Comparison of ENCODE assay signal across 8 cellular contexts in genomic region chr12:45730116-45730841, GRCh38. TPM values are rescaled to one million over a fixed set of nuclear protein-coding genes. Genes with fewer than 3 reads are reported as not detected.
A peak's percentile ranks its signal among the peaks of the same experiment; 100 is the strongest.
DNase-seq lines count a peak whose midpoint lies in the region; ATAC-seq lines count a peak whose summit lies in the region.

No MANE protein-coding gene starts in this region.

- intact Hi-C loops in aorta (cut with DNase I), result loop anchor here in 1 of 2 donors (5.0 kb wide), 1 partner anchor 188 kb away; no protein-coding TSS in a partner anchor

- H3K9me3 ChIP-seq in aorta (ENCODE audit: control insufficient read depth, low read length), result no peaks in the 10 kb centered on the region

- H3K9ac ChIP-seq in rectal smooth muscle tissue (ENCODE audit: low read length), result peak overlapping the region; percentile 98

- H3K36me3 ChIP-seq in rectal smooth muscle tissue (ENCODE audit: control insufficient read depth, insufficient read depth, low read length) (no peaks in the 10 kb centered on the region), aorta (ENCODE audit: control insufficient read depth in 1 of 2, insufficient read depth in 2 of 2, low read length in 1 of 2) (no peaks in the 10 kb centered on the region)

- no peaks in the 10 kb centered on the region for H3K27me3 Mint-ChIP-seq in T-helper 1 cell treated with Interleukin-12 subunit alpha and Interleukin-12 subunit beta and Interleukin-4 antibody, amounts not matched to agents 30 μg/mL and 1 μg/mL, for 36 hours (ENCODE audit: low read depth)

- H3K27ac Mint-ChIP-seq in T-helper 1 cell treated with Interleukin-12 subunit alpha and Interleukin-12 subunit beta and Interleukin-4 antibody, amounts not matched to agents 30 μg/mL and 1 μg/mL, for 36 hours, result peak overlapping the region; percentile 96

- no peaks in the 10 kb centered on the region for H3K27me3 ChIP-seq in rectal smooth muscle tissue (ENCODE audit: control insufficient read depth, insufficient read depth, low read length)
- no peaks in the 10 kb centered on the region for H3K27me3 ChIP-seq in aorta (ENCODE audit: control insufficient read depth in 1 of 2, insufficient read depth in 2 of 2, low read length in 1 of 2)

- H3K9me3 Mint-ChIP-seq in T-helper 1 cell treated with Interleukin-12 subunit alpha and Interleukin-12 subunit beta and Interleukin-4 antibody, amounts not matched to agents 30 μg/mL and 1 μg/mL, for 36 hours, result no peaks in the 10 kb centered on the region

- no peak for ATAC-seq in aorta (ENCODE audit: low FRiP score)
- no peak for ATAC-seq in GM21526 (IDR thresholded peaks at IDR 0.05; ENCODE audit: low FRiP score, unreplicated experiment)

- H3K4me3 Mint-ChIP-seq in T-helper 1 cell treated with Interleukin-12 subunit alpha and Interleukin-12 subunit beta and Interleukin-4 antibody, amounts not matched to agents 30 μg/mL and 1 μg/mL, for 36 hours, result peak overlapping the region; percentile 93

- H3K4me1 ChIP-seq in rectal smooth muscle tissue (ENCODE audit: control insufficient read depth, insufficient read depth, low read length) (peaks cover 18% of the 10 kb centered on the region), aorta (ENCODE audit: control insufficient read depth in 1 of 2, insufficient read depth in 2 of 2, low read length in 2 of 2) (no peaks in the 10 kb centered on the region)

- peaks cover 27% of the 10 kb centered on the region for H3K36me3 Mint-ChIP-seq in T-helper 1 cell treated with Interleukin-12 subunit alpha and Interleukin-12 subunit beta and Interleukin-4 antibody, amounts not matched to agents 30 μg/mL and 1 μg/mL, for 36 hours (ENCODE audit: low read depth)

- DNase-seq in DMS79 treated with DMSO at 0.1 percent for 48 hours (lab: John Stamatoyannopoulos, UW), result peak; percentile 56
- DNase-seq in LHCN-M2 (ENCODE audit: low read depth), result peak; percentile 54
- DNase-seq in hepatic stellate cell (ENCODE audit: low spot score), result peak; percentile 14
- peak; percentile 70 to 83 for DNase-seq in aorta

- H3K27ac ChIP-seq in angular gyrus (ENCODE audit: low read depth, low read length), result peak overlapping the region; percentile 90
- H3K27ac ChIP-seq in rectal smooth muscle tissue (ENCODE audit: low read depth, low read length), result peak overlapping the region; percentile 98
- H3K27ac ChIP-seq in aorta (ENCODE audit: low read depth in 1 of 2, low read length in 2 of 2), result peak overlapping the region; percentile 93 to 94

- WGBS in aorta, 2 donors, result 0 to 1% methylated on average over 63 to 80 of the region's 80 CpGs

- H3K4me3 ChIP-seq in rectal smooth muscle tissue (ENCODE audit: low read length) (peak overlapping the region; percentile 91), aorta (ENCODE audit: low read length in 2 of 2) (peak overlapping the region; percentile 72 to 99)

- H3K4me1 Mint-ChIP-seq in T-helper 1 cell treated with Interleukin-12 subunit alpha and Interleukin-12 subunit beta and Interleukin-4 antibody, amounts not matched to agents 30 μg/mL and 1 μg/mL, for 36 hours (ENCODE audit: low read depth), result peaks cover 29% of the 10 kb centered on the region

RNA-seq across cellular contexts. Expression of gene ARID2, which starts 0.8 kb away (rescaled TPM):
- total RNA-seq in LHCN-M2 (2014; rRNA removed) (12.2 and 12.3 TPM in 2 replicates), aorta (10 to 100 TPM; 41.7 to 50.3 TPM)
- 3.3 TPM for polyA plus RNA-seq in LHCN-M2 (2012)
- 1 to 10 TPM; 2.9 to 6.5 TPM for polyA plus RNA-seq in aorta

Comparison
In these comparisons a context has a peak if more than half of its experiments do, and no peak if none do; other contexts are left out.
1. DNase-seq: peak in every context shown above with its lines; median percentile 76 in aorta; 56 in DMS79 treated with DMSO at 0.1 percent for 48 hours; 54 in LHCN-M2; 14 in hepatic stellate cell.